Comparison of ENCODE assay signal across 11 cellular contexts in genomic region chr16:85162478-85163277, GRCh38. TPM values are rescaled to one million over a fixed set of nuclear protein-coding genes. Genes with fewer than 3 reads are reported as not detected.
A peak's percentile ranks its signal among the peaks of the same experiment; 100 is the strongest.
DNase-seq lines count a peak whose midpoint lies in the region; ATAC-seq and TF ChIP-seq lines count a peak whose summit lies in the region.
"Had no signal": no experiment of that assay in that cellular context is flagged by ENCODE, and none has a peak within 500 bp of the region (broad histone marks: within the 10 kb centered on the region; RNA-seq: fewer than 3 reads in every experiment).

No MANE protein-coding gene starts in this region.

- peak; percentile 83 for DNase-seq in AG08395 (ENCODE audit: low spot score)
- peak; percentile 79 for DNase-seq in fibroblast of pulmonary artery (ENCODE audit: low read depth)
- no peak for DNase-seq in osteocyte (ENCODE audit: extremely low spot score, unreplicated experiment)
- no peak for DNase-seq in stimulated activated effector memory CD8-positive, alpha-beta T cell treated with anti-CD3 and anti-CD28 coated beads, Interleukin-12 subunit alpha, Interleukin-12 subunit beta, amount 100 ng/mL, for 72 hours (ENCODE audit: low spot score in 2 of 2)
- DNase-seq in anterior cingulate cortex (lab: John Stamatoyannopoulos, UW) = no peak
- DNase-seq: CD4-positive, CD25-positive, alpha-beta regulatory T cell; stimulated activated CD4-positive, alpha-beta T cell treated with anti-CD3 and anti-CD28 coated beads, Interleukin-12 subunit alpha, Interleukin-12 subunit beta, amount 100 ng/mL, for 4 hours had no signal

- H3K27ac Mint-ChIP-seq in osteocyte (ENCODE audit: unreplicated experiment) = peak overlapping the region; percentile 84
- H3K27ac Mint-ChIP-seq in stimulated activated effector memory CD8-positive, alpha-beta T cell treated with anti-CD3 and anti-CD28 coated beads, Interleukin-12 subunit alpha, Interleukin-12 subunit beta, amount 100 ng/mL, for 72 hours = no peak overlapping the region
- H3K27ac Mint-ChIP-seq: CD4-positive, CD25-positive, alpha-beta regulatory T cell had no signal

- no peak overlapping the region for H3K4me3 ChIP-seq in fibroblast of pulmonary artery (replicated peaks; ENCODE audit: low read depth, low read length)

- H3K4me1 Mint-ChIP-seq in osteocyte (ENCODE audit: unreplicated experiment) = peaks cover 40% of the 10 kb centered on the region
- peaks cover 8% of the 10 kb centered on the region for H3K4me1 Mint-ChIP-seq in stimulated activated effector memory CD8-positive, alpha-beta T cell treated with anti-CD3 and anti-CD28 coated beads, Interleukin-12 subunit alpha, Interleukin-12 subunit beta, amount 100 ng/mL, for 72 hours

- ATAC-seq in HG03097 (IDR thresholded peaks at IDR 0.05; ENCODE audit: low FRiP score, unreplicated experiment) (no peak), HG03571 (IDR thresholded peaks at IDR 0.05; ENCODE audit: unreplicated experiment) (no peak)
- no peak for ATAC-seq in stimulated activated effector memory CD8-positive, alpha-beta T cell treated with anti-CD3 and anti-CD28 coated beads, Interleukin-12 subunit alpha, Interleukin-12 subunit beta, amount 100 ng/mL, for 72 hours

- no peaks in the 10 kb centered on the region for H3K9me3 Mint-ChIP-seq in osteocyte (ENCODE audit: unreplicated experiment)
- no peaks in the 10 kb centered on the region for H3K9me3 Mint-ChIP-seq in stimulated activated effector memory CD8-positive, alpha-beta T cell treated with anti-CD3 and anti-CD28 coated beads, Interleukin-12 subunit alpha, Interleukin-12 subunit beta, amount 100 ng/mL, for 72 hours
- H3K9me3 Mint-ChIP-seq: CD4-positive, CD25-positive, alpha-beta regulatory T cell had no signal

- no peaks in the 10 kb centered on the region for H3K36me3 Mint-ChIP-seq in osteocyte (ENCODE audit: unreplicated experiment)
- H3K36me3 Mint-ChIP-seq in stimulated activated effector memory CD8-positive, alpha-beta T cell treated with anti-CD3 and anti-CD28 coated beads, Interleukin-12 subunit alpha, Interleukin-12 subunit beta, amount 100 ng/mL, for 72 hours = no peaks in the 10 kb centered on the region
- H3K36me3 Mint-ChIP-seq: CD4-positive, CD25-positive, alpha-beta regulatory T cell had no signal

- no peak overlapping the region for H3K4me3 Mint-ChIP-seq in osteocyte (ENCODE audit: unreplicated experiment)
- no peak overlapping the region for H3K4me3 Mint-ChIP-seq in stimulated activated effector memory CD8-positive, alpha-beta T cell treated with anti-CD3 and anti-CD28 coated beads, Interleukin-12 subunit alpha, Interleukin-12 subunit beta, amount 100 ng/mL, for 72 hours
- H3K4me3 Mint-ChIP-seq: CD4-positive, CD25-positive, alpha-beta regulatory T cell had no signal

- TF ChIP-seq CTCF in fibroblast of pulmonary artery (IDR thresholded peaks at IDR 0.05; ENCODE audit: low read length, missing control alignments) (no peak), osteocyte (IDR thresholded peaks at IDR 0.05) (no peak)

- no peaks in the 10 kb centered on the region for H3K27me3 Mint-ChIP-seq in osteocyte (ENCODE audit: unreplicated experiment)

TF ChIP-seq in PFSK-1, 5 proteins besides CTCF, POLR2A, EP300 and RAD21:
- TF ChIP-seq, protein P1, sequence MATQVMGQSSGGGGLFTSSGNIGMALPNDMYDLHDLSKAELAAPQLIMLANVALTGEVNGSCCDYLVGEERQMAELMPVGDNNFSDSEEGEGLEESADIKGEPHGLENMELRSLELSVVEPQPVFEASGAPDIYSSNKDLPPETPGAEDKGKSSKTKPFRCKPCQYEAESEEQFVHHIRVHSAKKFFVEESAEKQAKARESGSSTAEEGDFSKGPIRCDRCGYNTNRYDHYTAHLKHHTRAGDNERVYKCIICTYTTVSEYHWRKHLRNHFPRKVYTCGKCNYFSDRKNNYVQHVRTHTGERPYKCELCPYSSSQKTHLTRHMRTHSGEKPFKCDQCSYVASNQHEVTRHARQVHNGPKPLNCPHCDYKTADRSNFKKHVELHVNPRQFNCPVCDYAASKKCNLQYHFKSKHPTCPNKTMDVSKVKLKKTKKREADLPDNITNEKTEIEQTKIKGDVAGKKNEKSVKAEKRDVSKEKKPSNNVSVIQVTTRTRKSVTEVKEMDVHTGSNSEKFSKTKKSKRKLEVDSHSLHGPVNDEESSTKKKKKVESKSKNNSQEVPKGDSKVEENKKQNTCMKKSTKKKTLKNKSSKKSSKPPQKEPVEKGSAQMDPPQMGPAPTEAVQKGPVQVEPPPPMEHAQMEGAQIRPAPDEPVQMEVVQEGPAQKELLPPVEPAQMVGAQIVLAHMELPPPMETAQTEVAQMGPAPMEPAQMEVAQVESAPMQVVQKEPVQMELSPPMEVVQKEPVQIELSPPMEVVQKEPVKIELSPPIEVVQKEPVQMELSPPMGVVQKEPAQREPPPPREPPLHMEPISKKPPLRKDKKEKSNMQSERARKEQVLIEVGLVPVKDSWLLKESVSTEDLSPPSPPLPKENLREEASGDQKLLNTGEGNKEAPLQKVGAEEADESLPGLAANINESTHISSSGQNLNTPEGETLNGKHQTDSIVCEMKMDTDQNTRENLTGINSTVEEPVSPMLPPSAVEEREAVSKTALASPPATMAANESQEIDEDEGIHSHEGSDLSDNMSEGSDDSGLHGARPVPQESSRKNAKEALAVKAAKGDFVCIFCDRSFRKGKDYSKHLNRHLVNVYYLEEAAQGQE (IDR thresholded peaks at IDR 0.05; ENCODE audit: insufficient read depth in 1 of 2, low read depth in 2 of 2, low read length in 2 of 2) = no peak
- TF ChIP-seq SIN3A (IDR thresholded peaks at IDR 0.05; ENCODE audit: borderline replicate concordance, insufficient read depth, low read length) (0 out of 2 replicates have a peak, but pooled peaks have one; percentile 57), TAF1 (IDR thresholded peaks at IDR 0.05; ENCODE audit: borderline replicate concordance, insufficient read depth, low read length) (no peak), POLR2AphosphoS5 (IDR thresholded peaks at IDR 0.05; ENCODE audit: low read depth, low read length) (no peak), FOXP2 (optimal IDR thresholded peaks at IDR 0.05; ENCODE audit: borderline replicate concordance, extremely low read depth, extremely low read length, insufficient read depth) (peak; percentile 74)
TF ChIP-seq in PFSK-1: peak in this region for 2.

RNA-seq across cellular contexts. Expression of gene CIBAR2, which starts 50.4 kb away (rescaled TPM):
- polyA plus RNA-seq in PFSK-1 (2012; ENCODE audit: insufficient read length, low read depth) = not detected
- total RNA-seq in osteocyte = not detected in 2 replicates
- total RNA-seq: CD4-positive, CD25-positive, alpha-beta regulatory T cell; T-helper 1 cell treated with Interleukin-12 subunit alpha and Interleukin-12 subunit beta and Interleukin-4 antibody, amounts not matched to agents 30 ng/mL and 1 ng/mL, for 36 hours had no signal
- polyA plus RNA-seq: CD4-positive, CD25-positive, alpha-beta regulatory T cell had no signal

Comparison
In these comparisons a context has a peak if more than half of its experiments do, and no peak if none do; other contexts are left out.
1. DNase-seq: peak in AG08395 (single experiment) and fibroblast of pulmonary artery (single experiment); none in osteocyte (single experiment), stimulated activated effector memory CD8-positive, alpha-beta T cell treated with anti-CD3 and anti-CD28 coated beads, Interleukin-12 subunit alpha, Interleukin-12 subunit beta, amount 100 ng/mL, for 72 hours (0 of 2) and anterior cingulate cortex (0 of 58).